ENCODE assay signal across 30 cellular contexts in genomic region chr2:170386554-170386953, GRCh38.
"Had no signal": no experiment of that assay in that cellular context is flagged by ENCODE, and none has a peak within 500 bp of the region (broad histone marks: within the 10 kb centered on the region; RNA-seq: fewer than 3 reads in every experiment).

No MANE protein-coding gene starts in this region.

- H3K27me3 ChIP-seq: body of pancreas, foreskin keratinocyte had no signal

- DNase-seq: activated CD4-positive, alpha-beta memory T cell treated with anti-CD3 and anti-CD28 coated beads for 36 hours; activated CD4-positive, alpha-beta T cell treated with anti-CD3 and anti-CD28 coated beads for 36 hours; activated CD4-positive, alpha-beta T cell treated with anti-CD3 and anti-CD28 coated beads, Interleukin-2, amount 10 ng/mL, durations not matched to agents 24 days and 14 days; activated CD4-positive, CD25-positive, alpha-beta regulatory T cell; activated CD4-positive, CD25-positive, alpha-beta regulatory T cell treated with anti-CD3 and anti-CD28 coated beads, Interleukin-2, amount 50 U/mL, for 72 hours; activated CD8-positive, alpha-beta memory T cell treated with anti-CD3 and anti-CD28 coated beads, Interleukin-2, amount 10 ng/mL, durations not matched to agents 7 days and 5 days; activated CD8-positive, alpha-beta memory T cell treated with anti-CD3 and anti-CD28 coated beads, Interleukin-2, amount 50 U/mL, for 4 hours; activated CD8-positive, alpha-beta T cell treated with anti-CD3 and anti-CD28 coated beads, Interleukin-2, amount 10 ng/mL, durations not matched to agents 7 days and 5 days; activated naive CD4-positive, alpha-beta T cell treated with anti-CD3 and anti-CD28 coated beads for 36 hours; activated naive CD8-positive, alpha-beta T cell treated with anti-CD3 and anti-CD28 coated beads for 36 hours; activated naive CD8-positive, alpha-beta T cell treated with anti-CD3 and anti-CD28 coated beads, Interleukin-2, amount 50 U/mL, for 24 hours; activated T-cell treated with anti-CD3 and anti-CD28 coated beads, Interleukin-2, amount 50 U/mL, for 1 hour; activated T-cell treated with anti-CD3 and anti-CD28 coated beads, Interleukin-2, amount 50 U/mL, for 48 hours; adrenal gland; amygdala; aorta; body of pancreas; caudate nucleus; cortex of kidney; dermis blood vessel endothelial cell; effector CD4-positive, alpha-beta T cell; effector memory CD8-positive, alpha-beta T cell; erythroblast; foreskin keratinocyte; gastrocnemius medialis; glutamatergic neuron; heart left ventricle; T-helper 2 cell had no signal

- H3K9me3 ChIP-seq: adrenal gland, body of pancreas, esophagus muscularis mucosa, gastrocnemius medialis, heart left ventricle had no signal

- H3K4me1 ChIP-seq: adrenal gland, body of pancreas, esophagus muscularis mucosa, foreskin keratinocyte, gastrocnemius medialis, heart left ventricle had no signal

- ATAC-seq: activated CD4-positive, alpha-beta T cell treated with anti-CD3 and anti-CD28 coated beads for 36 hours; activated CD8-positive, alpha-beta memory T cell treated with anti-CD3 and anti-CD28 coated beads, Interleukin-2, amount 10 ng/mL, durations not matched to agents 7 days and 5 days; activated CD8-positive, alpha-beta T cell treated with anti-CD3 and anti-CD28 coated beads, Interleukin-2, amount 10 ng/mL, durations not matched to agents 7 days and 5 days; activated naive CD8-positive, alpha-beta T cell treated with anti-CD3 and anti-CD28 coated beads, Interleukin-2, amount 50 U/mL, for 24 hours; body of pancreas; effector memory CD8-positive, alpha-beta T cell; foreskin keratinocyte; gastrocnemius medialis; heart left ventricle had no signal

- FAIRE-seq: colon had no signal

- H3K4me3 ChIP-seq: adrenal gland, body of pancreas, esophagus muscularis mucosa, gastrocnemius medialis, heart left ventricle had no signal

- H3K36me3 ChIP-seq: adrenal gland, esophagus muscularis mucosa, gastrocnemius medialis, heart left ventricle had no signal

- H3K27ac ChIP-seq: adrenal gland, body of pancreas, esophagus muscularis mucosa, foreskin keratinocyte, gastrocnemius medialis, heart left ventricle had no signal
